Comparison of ENCODE assay signal across 8 cellular contexts in the genomic region with DNA sequence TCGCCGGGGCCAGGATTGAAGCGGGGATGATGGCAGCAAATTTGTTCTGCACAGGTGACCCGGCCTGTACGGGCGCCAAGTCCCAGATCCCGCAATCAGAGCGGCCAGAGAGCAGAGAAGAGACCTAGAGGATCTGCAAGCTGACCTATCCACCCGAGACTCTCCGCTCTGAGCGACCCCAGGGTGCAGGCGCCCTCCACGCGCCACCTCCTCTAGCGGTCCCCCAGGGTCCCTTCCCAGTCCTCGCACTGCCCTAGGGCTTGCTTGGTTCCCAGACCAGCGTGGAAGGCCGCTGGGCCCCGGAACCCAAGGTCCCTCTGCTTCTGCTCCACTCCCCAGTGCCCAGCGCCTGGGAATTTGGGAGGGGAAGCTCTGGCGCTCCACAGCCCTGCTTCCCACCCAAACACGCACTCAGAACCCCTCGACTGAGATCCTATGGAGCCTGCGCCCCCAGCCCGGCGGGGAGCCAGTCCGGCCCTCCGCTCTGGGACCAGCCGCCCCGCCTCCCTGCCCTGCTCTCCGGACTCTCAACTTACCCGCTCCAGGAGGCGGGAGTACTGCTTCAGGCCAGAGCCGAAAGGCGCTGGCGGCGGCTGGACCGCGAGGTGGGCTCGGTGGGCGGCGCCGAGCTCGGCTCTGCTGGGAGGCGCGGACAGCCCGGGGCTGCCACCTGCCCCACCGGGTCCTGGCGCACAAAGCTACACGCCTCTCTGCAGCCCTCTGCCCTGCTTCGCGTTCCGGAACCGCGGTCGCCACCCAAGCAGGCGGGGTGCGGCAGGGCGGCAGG. TPM values are rescaled to one million over a fixed set of nuclear protein-coding genes. Genes with fewer than 3 reads are reported as not detected.
DNase-seq lines count a peak whose midpoint lies in the region; ATAC-seq and TF ChIP-seq lines count a peak whose summit lies in the region.

No MANE protein-coding gene starts in this region.

- H3K27ac ChIP-seq in VCaP (peak overlapping the region; percentile 44; the same call in 1 of the 2 replicates), tibial nerve (no peak overlapping the region)

- peak overlapping the region; percentile 51 for H3K4me3 Mint-ChIP-seq in activated naive CD4-positive, alpha-beta T cell treated with anti-CD3 and anti-CD28 coated beads, Interleukin-2, amount 50 U/mL, for 24 hours

- no peaks in the 10 kb centered on the region for H3K36me3 Mint-ChIP-seq in activated naive CD4-positive, alpha-beta T cell treated with anti-CD3 and anti-CD28 coated beads, Interleukin-2, amount 50 U/mL, for 24 hours

- peaks cover 46% of the 10 kb centered on the region for H3K4me1 Mint-ChIP-seq in activated naive CD4-positive, alpha-beta T cell treated with anti-CD3 and anti-CD28 coated beads, Interleukin-2, amount 50 U/mL, for 24 hours

- peaks cover 47% of the 10 kb centered on the region for H3K27me3 Mint-ChIP-seq in activated naive CD4-positive, alpha-beta T cell treated with anti-CD3 and anti-CD28 coated beads, Interleukin-2, amount 50 U/mL, for 24 hours

- no peaks in the 10 kb centered on the region for H3K9me3 Mint-ChIP-seq in activated naive CD4-positive, alpha-beta T cell treated with anti-CD3 and anti-CD28 coated beads, Interleukin-2, amount 50 U/mL, for 24 hours

- H3K36me3 ChIP-seq in tibial nerve: no peaks in the 10 kb centered on the region

- no peak for TF ChIP-seq EP300 in tibial nerve (IDR thresholded peaks at IDR 0.05)

- peaks cover 0 to 87% (median 38%) of the 10 kb centered on the region in 4 donors for H3K4me1 ChIP-seq in tibial nerve

- peaks cover 0 to 98% of the 10 kb centered on the region in 2 donors for H3K27me3 ChIP-seq in tibial nerve

- peak; percentile 66 for ATAC-seq in left lobe of liver

- DNase-seq in activated naive CD4-positive, alpha-beta T cell (lab: John Stamatoyannopoulos, UW): no peak
- DNase-seq in left lobe of liver (ENCODE audit: low spot score) (no peak), tibial nerve (ENCODE audit: low spot score in 2 of 2) (no peak), SIG-M5 (lab: John Stamatoyannopoulos, UW) (no peak)
- no peak for DNase-seq in effector CD4-positive, alpha-beta T cell
- no peak for DNase-seq in activated CD4-positive, alpha-beta T cell treated with anti-CD3 and anti-CD28 coated beads, Interleukin-2, amount 50 U/mL, for 1 hour

- no peak overlapping the region for H3K27ac Mint-ChIP-seq in activated naive CD4-positive, alpha-beta T cell treated with anti-CD3 and anti-CD28 coated beads, Interleukin-2, amount 50 U/mL, for 24 hours

- H3K4me3 ChIP-seq in tibial nerve: peak overlapping the region in 3 of 4 donors; percentile 15 to 42 (median 37)

- no peaks in the 10 kb centered on the region for H3K9me3 ChIP-seq in tibial nerve

- 4 to 6% methylated on average over 32 to 35 of the region's 59 CpGs for WGBS in tibial nerve, 2 donors

- TF ChIP-seq CTCF in VCaP (conservative IDR thresholded peaks at IDR 0.05) (no peak), tibial nerve (IDR thresholded peaks at IDR 0.05) (no peak)

- no peak for TF ChIP-seq POLR2A in tibial nerve (IDR thresholded peaks at IDR 0.05)

RNA-seq across cellular contexts. Expression of a gene that starts 3.0 kb away (rescaled TPM):
- total RNA-seq in left lobe of liver (not detected), tibial nerve (under 1 TPM in 1 of 4 donors, not detected in 3; 0.90 TPM)
